13 cellular contexts compared by ENCODE assay signal in genomic region chr1:51203874-51204245, GRCh38. TPM values are rescaled to one million over a fixed set of nuclear protein-coding genes. Genes with fewer than 3 reads are reported as not detected.
DNase-seq lines count a peak whose midpoint lies in the region; ATAC-seq and TF ChIP-seq lines count a peak whose summit lies in the region.
"Had no signal": no experiment of that assay in that cellular context is flagged by ENCODE, and none has a peak within 500 bp of the region (broad histone marks: within the 10 kb centered on the region; RNA-seq: fewer than 3 reads in every experiment).

No MANE protein-coding gene starts in this region.

- H3K27me3 ChIP-seq in KMS-11 (ENCODE audit: insufficient read depth, low read depth), result no peaks in the 10 kb centered on the region
- H3K27me3 ChIP-seq: BE2C had no signal

- peaks cover 32% of the 10 kb centered on the region for H3K4me1 ChIP-seq in KMS-11 (ENCODE audit: low read depth, poor library complexity, severe bottlenecking)
- H3K4me1 ChIP-seq: A549, BE2C had no signal

- no peak for DNase-seq in H4 (ENCODE audit: low spot score)
- no peak for DNase-seq in stimulated activated CD4-positive, alpha-beta T cell treated with anti-CD3 and anti-CD28 coated beads, Interleukin-15, amount 100 ng/mL, for 24 hours
- no peak for DNase-seq in SIG-M5 treated with dmso at 0.1 percent for 504 hours (lab: John Stamatoyannopoulos, UW; ENCODE audit: unreplicated experiment)
- DNase-seq: CD4-positive, alpha-beta memory T cell; DMS79; KG1 had no signal

- H3K27ac ChIP-seq in KMS-11, result peak overlapping the region; percentile 85
- H3K27ac ChIP-seq: A549, C4-2B had no signal

- no peaks in the 10 kb centered on the region for H4K20me1 ChIP-seq in KMS-11 (ENCODE audit: insufficient read depth)

- peak; percentile 10 for ATAC-seq in GM18502 (IDR thresholded peaks at IDR 0.05; ENCODE audit: poor library complexity, unreplicated experiment)
- ATAC-seq in GM19395 (IDR thresholded peaks at IDR 0.05; ENCODE audit: unreplicated experiment), result peak; percentile 24
- ATAC-seq: A549, HCT116 had no signal

- H3K79me2 ChIP-seq in KMS-11 (ENCODE audit: insufficient read depth, low read depth), result no peaks in the 10 kb centered on the region

- H3K4me3 ChIP-seq in KMS-11 (IDR thresholded peaks at IDR 0.05; ENCODE audit: insufficient read depth, low read depth, low read length), result no peak overlapping the region
- H3K4me3 ChIP-seq: A549 had no signal

- H3K9ac ChIP-seq in KMS-11, result peak overlapping the region; percentile 44; the same call in 1 of the 2 replicates

- H2AFZ ChIP-seq in KMS-11 (ENCODE audit: low read depth), result no peak overlapping the region

- TF ChIP-seq CTCF in KMS-11 (conservative IDR thresholded peaks at IDR 0.05; ENCODE audit: low read depth, low read length), result no peak

- H3K4me2 ChIP-seq in KMS-11, result peak overlapping the region; percentile 9; the same call in 1 of the 2 replicates
- H3K4me2 ChIP-seq: A549 had no signal

- H3K36me3 ChIP-seq in KMS-11 (ENCODE audit: insufficient read depth), result no peaks in the 10 kb centered on the region
- H3K36me3 ChIP-seq: BE2C had no signal

RNA-seq across cellular contexts. Expression of gene RNF11, which starts 32.2 kb away (rescaled TPM):
- total RNA-seq in H4 (2014; rRNA removed; shearing (Covaris generic)), result 115 and 123 TPM in 2 replicates
